8 cellular contexts compared by ENCODE assay signal in the genomic region with DNA sequence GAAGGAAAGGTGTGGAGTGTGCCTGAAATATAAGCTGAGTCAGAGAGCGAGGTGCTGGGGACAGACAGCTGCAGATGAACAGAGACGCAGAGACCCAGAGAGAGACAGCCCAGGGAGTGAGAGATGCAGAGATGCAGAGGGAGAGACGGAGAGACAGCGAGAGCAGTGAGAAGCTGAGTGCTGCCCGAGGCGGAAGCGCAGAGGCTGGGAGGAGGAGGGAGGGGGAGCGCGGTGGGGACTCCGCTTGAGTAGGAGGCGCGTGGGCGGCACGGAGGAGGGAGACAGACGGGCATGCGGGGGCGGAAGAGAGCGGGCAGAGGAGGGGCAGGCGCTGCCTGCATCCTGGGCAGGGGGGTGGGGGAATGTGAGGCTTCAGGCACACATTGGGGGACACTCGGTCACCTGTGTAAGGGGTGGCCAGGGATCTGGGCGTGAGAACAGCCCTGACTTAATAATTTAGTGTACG. TPM values are rescaled to one million over a fixed set of nuclear protein-coding genes. Genes with fewer than 3 reads are reported as not detected.
DNase-seq lines count a peak whose midpoint lies in the region; ATAC-seq and TF ChIP-seq lines count a peak whose summit lies in the region.

No MANE protein-coding gene starts in this region.

- TF ChIP-seq CTCF in right lobe of liver (IDR thresholded peaks at IDR 0.05) (no peak), vagina (IDR thresholded peaks at IDR 0.05) (no peak)

- WGBS in right lobe of liver (ENCODE audit: insufficient coverage, low coverage, low lambda C conversion rate, missing lambda C conversion rate), result 1% methylated on average over 15 of the region's 22 CpGs

- H3K4me3 ChIP-seq in right lobe of liver (no peak overlapping the region), vagina (no peak overlapping the region)

- no peak overlapping the region for H3K27ac ChIP-seq in right lobe of liver
- no peak overlapping the region for H3K27ac ChIP-seq in vagina

- in situ Hi-C loops in SK-MEL-5 (cut with HindIII; ENCODE audit: low pct_unique_long_range_greater_than_20kb, low sequenced_read_pairs), result no loop called here

- no peak for TF ChIP-seq POLR2A in right lobe of liver (IDR thresholded peaks at IDR 0.05)
- TF ChIP-seq POLR2A in vagina (IDR thresholded peaks at IDR 0.05), result no peak

- ATAC-seq in right lobe of liver, result peak; percentile 30 to 54 (median 46)
- no peak for ATAC-seq in GM18909 (IDR thresholded peaks at IDR 0.05; ENCODE audit: poor library complexity, unreplicated experiment)

- no peak overlapping the region for H3K27ac Mint-ChIP-seq in activated naive CD8-positive, alpha-beta T cell treated with anti-CD3 and anti-CD28 coated beads for 36 hours

- H3K36me3 ChIP-seq in right lobe of liver, result no peaks in the 10 kb centered on the region
- H3K36me3 ChIP-seq in vagina, result no peaks in the 10 kb centered on the region

- peaks cover 5% of the 10 kb centered on the region for H3K9me3 Mint-ChIP-seq in activated naive CD8-positive, alpha-beta T cell treated with anti-CD3 and anti-CD28 coated beads for 36 hours

- H3K4me1 ChIP-seq in right lobe of liver (peaks cover 0 to 6% (median 0%) of the 10 kb centered on the region in 4 donors), vagina (peaks cover 26% of the 10 kb centered on the region)

- H3K9me3 ChIP-seq in right lobe of liver (no peaks in the 10 kb centered on the region), vagina (no peaks in the 10 kb centered on the region)

- peaks cover 76% of the 10 kb centered on the region for H3K27me3 Mint-ChIP-seq in activated naive CD8-positive, alpha-beta T cell treated with anti-CD3 and anti-CD28 coated beads for 36 hours

- peak overlapping the region; percentile 59 for H3K4me3 Mint-ChIP-seq in activated naive CD8-positive, alpha-beta T cell treated with anti-CD3 and anti-CD28 coated beads for 36 hours

- H3K27me3 ChIP-seq in right lobe of liver (peaks cover 4 to 23% of the 10 kb centered on the region in 2 donors), vagina (peaks cover 11% of the 10 kb centered on the region)

- peak; percentile 22 to 24 for DNase-seq in stimulated activated CD4-positive, alpha-beta T cell treated with anti-CD3 and anti-CD28 coated beads, Interleukin-12 subunit alpha, Interleukin-12 subunit beta, amount 100 ng/mL, for 24 hours (ENCODE audit: low read depth in 2 of 2)
- DNase-seq in stimulated activated CD4-positive, alpha-beta T cell treated with anti-CD3 and anti-CD28 coated beads, Interleukin-2, amount 100 ng/mL, for 48 hours, result no peak
- DNase-seq in SK-MEL-5 (ENCODE audit: low read depth, low spot score) (peak; percentile 55), right lobe of liver (peak in 2 of 3 donors; percentile 37 to 54), vagina (ENCODE audit: extremely low spot score in 2 of 2) (no peak)
- DNase-seq in activated naive CD8-positive, alpha-beta T cell treated with anti-CD3 and anti-CD28 coated beads for 36 hours, result peak; percentile 39
- peak; percentile 50 for DNase-seq in stimulated activated naive CD4-positive, alpha-beta T cell treated with Interleukin-2 at 50 U/mL for 16 hours (lab: John Stamatoyannopoulos, UW)

- peaks cover 2% of the 10 kb centered on the region for H3K36me3 Mint-ChIP-seq in activated naive CD8-positive, alpha-beta T cell treated with anti-CD3 and anti-CD28 coated beads for 36 hours

- intact Hi-C loops in right lobe of liver (cut with DNase I) (no loop called here), vagina (cut with DNase I) (loop anchor here (10.0 kb wide), 1 partner anchor 229 kb away; no protein-coding TSS in a partner anchor)

- peaks cover 27% of the 10 kb centered on the region for H3K4me1 Mint-ChIP-seq in activated naive CD8-positive, alpha-beta T cell treated with anti-CD3 and anti-CD28 coated beads for 36 hours

RNA-seq across cellular contexts. Expression of gene SLC8A2, which starts 25.7 kb away (rescaled TPM):
- total RNA-seq in SK-MEL-5 (2014; rRNA removed; shearing (Covaris generic)), result 1.2 and 1.7 TPM in 2 replicates
- polyA plus RNA-seq in SK-MEL-5 (2015; cell fraction: cytosol; rRNA removed), result 1.3 and 2.9 TPM in 2 replicates
- polyA plus RNA-seq in SK-MEL-5 (2015; cell fraction: nucleus; rRNA removed), result 0.66 and 0.97 TPM in 2 replicates
- under 1 TPM; 0.37 to 0.38 TPM for total RNA-seq in activated naive CD8-positive, alpha-beta T cell treated with anti-CD3 and anti-CD28 coated beads for 36 hours
- under 1 TPM in 1 of 6 experiments, not detected in 5; 0.13 TPM for total RNA-seq in right lobe of liver
- total RNA-seq in vagina, result 0.49 TPM

RNA-seq across cellular contexts. Expression of gene MEIS3, which starts 26.6 kb away (rescaled TPM):
- total RNA-seq in SK-MEL-5 (2014; rRNA removed; shearing (Covaris generic)), result 12.9 and 20.0 TPM in 2 replicates
- 10.4 and 13.1 TPM in 2 replicates for polyA plus RNA-seq in SK-MEL-5 (2015; cell fraction: cytosol; rRNA removed)
- polyA plus RNA-seq in SK-MEL-5 (2015; cell fraction: nucleus; rRNA removed), result 19.0 and 19.5 TPM in 2 replicates
- not detected for total RNA-seq in activated naive CD8-positive, alpha-beta T cell treated with anti-CD3 and anti-CD28 coated beads for 36 hours
- total RNA-seq in right lobe of liver (1 to 10 TPM in 1 of 6 experiments, under 1 TPM in 5; 0.53 to 1.6 (median 0.77) TPM), vagina (20.6 TPM)

RNA-seq across cellular contexts. Expression of gene KPTN, which starts 38.0 kb away (rescaled TPM):
- total RNA-seq in SK-MEL-5 (2014; rRNA removed; shearing (Covaris generic)), result 6.9 and 14.6 TPM in 2 replicates
- 9.6 and 10.4 TPM in 2 replicates for polyA plus RNA-seq in SK-MEL-5 (2015; cell fraction: cytosol; rRNA removed)
- polyA plus RNA-seq in SK-MEL-5 (2015; cell fraction: nucleus; rRNA removed), result 60.6 and 76.0 TPM in 2 replicates
- total RNA-seq in activated naive CD8-positive, alpha-beta T cell treated with anti-CD3 and anti-CD28 coated beads for 36 hours, result 10 to 100 TPM; 12.4 to 13.4 TPM
- total RNA-seq in right lobe of liver (1 to 10 TPM; 3.1 to 7.8 (median 6.2) TPM), vagina (9.6 TPM)

Comparison
In these comparisons a context has a peak if more than half of its experiments do, and no peak if none do; other contexts are left out.
1. DNase-seq: peak in stimulated activated CD4-positive, alpha-beta T cell treated with anti-CD3 and anti-CD28 coated beads, Interleukin-12 subunit alpha, Interleukin-12 subunit beta, amount 100 ng/mL, for 24 hours (2 of 2), SK-MEL-5 (single experiment), activated naive CD8-positive, alpha-beta T cell treated with anti-CD3 and anti-CD28 coated beads for 36 hours (single experiment), right lobe of liver (2 of 3) and stimulated activated naive CD4-positive, alpha-beta T cell treated with Interleukin-2 at 50 U/mL for 16 hours (single experiment); none in stimulated activated CD4-positive, alpha-beta T cell treated with anti-CD3 and anti-CD28 coated beads, Interleukin-2, amount 100 ng/mL, for 48 hours (0 of 2) and vagina (0 of 2).